ENCODE assay signal across 6 cellular contexts in the genomic region with DNA sequence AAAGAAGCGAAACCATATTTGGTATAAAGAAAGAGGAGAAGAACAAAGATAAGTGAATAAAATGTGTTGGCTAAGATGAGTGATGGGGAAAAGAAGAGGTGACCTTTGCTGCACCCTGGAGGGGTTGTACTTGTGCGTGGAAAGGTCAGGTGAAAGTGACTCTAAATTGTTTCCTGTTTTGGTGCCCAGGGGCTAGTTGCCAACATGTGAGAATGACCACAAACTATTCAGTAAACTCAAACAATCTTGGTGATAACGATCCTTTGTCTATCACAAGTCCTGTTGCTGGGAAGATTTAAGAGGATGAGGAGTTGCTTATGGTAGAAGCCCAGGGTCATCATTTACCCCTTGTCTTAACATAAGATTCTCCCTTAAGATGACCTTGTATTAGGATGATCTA. TPM values are rescaled to one million over a fixed set of nuclear protein-coding genes. Genes with fewer than 3 reads are reported as not detected.
"Had no signal": no experiment of that assay in that cellular context is flagged by ENCODE, and none has a peak within 500 bp of the region (broad histone marks: within the 10 kb centered on the region; RNA-seq: fewer than 3 reads in every experiment).

No MANE protein-coding gene starts in this region.

- H3K4me3 ChIP-seq: GM23338 had no signal

- DNase-seq: H9, HCEC 1CT, IMR-90 had no signal

- ATAC-seq: GM23338 had no signal

RNA-seq across cellular contexts. Expression of a gene that starts 57.9 kb away (rescaled TPM):
- total RNA-seq: GM23338, H9, HT-29, IMR-90 had no signal
- polyA plus RNA-seq: GM23338, H1, IMR-90 had no signal
